Comparison of ENCODE assay signal across 11 cellular contexts in the genomic region with DNA sequence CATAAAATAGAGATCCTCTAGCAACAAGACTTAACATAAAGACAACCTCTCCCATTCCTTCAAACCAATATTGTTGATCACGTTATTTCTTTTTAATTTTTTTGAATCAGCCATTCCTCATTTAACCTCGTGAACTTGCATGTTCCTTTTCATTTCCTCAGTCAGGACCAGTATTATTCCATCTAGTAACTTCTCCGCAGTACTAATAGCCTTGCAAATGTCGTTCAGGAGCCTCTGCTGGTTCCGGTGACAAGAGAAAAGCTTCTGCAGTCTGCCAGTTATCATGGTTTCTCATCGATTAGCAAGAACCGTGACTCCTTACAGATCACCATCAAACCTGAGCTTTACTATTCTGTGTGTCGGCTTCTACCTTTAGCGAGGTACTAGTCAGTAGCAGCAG. TPM values are rescaled to one million over a fixed set of nuclear protein-coding genes. Genes with fewer than 3 reads are reported as not detected.
DNase-seq lines count a peak whose midpoint lies in the region; ATAC-seq and TF ChIP-seq lines count a peak whose summit lies in the region.
"Had no signal": no experiment of that assay in that cellular context is flagged by ENCODE, and none has a peak within 500 bp of the region (broad histone marks: within the 10 kb centered on the region; RNA-seq: fewer than 3 reads in every experiment).

No MANE protein-coding gene starts in this region.

- H3K27me3 ChIP-seq in cardiac muscle cell (no peaks in the 10 kb centered on the region), colonic mucosa (no peaks in the 10 kb centered on the region), mesendoderm (ENCODE audit: insufficient read depth, low read length, poor library complexity) (no peaks in the 10 kb centered on the region), upper lobe of right lung (no peaks in the 10 kb centered on the region)
- H3K27me3 ChIP-seq: pancreas had no signal

- peaks cover 26% of the 10 kb centered on the region for H3K4me1 ChIP-seq in cardiac muscle cell (ENCODE audit: low read depth)
- no peaks in the 10 kb centered on the region for H3K4me1 ChIP-seq in colonic mucosa
- peaks cover 2% of the 10 kb centered on the region for H3K4me1 ChIP-seq in mesendoderm (ENCODE audit: control insufficient read depth, low read depth, low read length)
- H3K4me1 ChIP-seq in upper lobe of right lung, result peaks cover 24% of the 10 kb centered on the region

- H3K27ac ChIP-seq in cardiac muscle cell (no peak overlapping the region), colonic mucosa (peak overlapping the region; percentile 94), mesendoderm (ENCODE audit: low read depth, low read length) (peak overlapping the region; percentile 20), upper lobe of right lung (peak overlapping the region; percentile 85)

- H4K8ac ChIP-seq in mesendoderm (ENCODE audit: low read depth, low read length), result no peak overlapping the region

- H3K9ac ChIP-seq in colonic mucosa (ENCODE audit: low read depth in 2 of 2, low read length in 2 of 2), result peak overlapping the region in 1 of 2 donors; percentile 74
- H3K9ac ChIP-seq in mesendoderm (ENCODE audit: low read length), result peak overlapping the region; percentile 62

- H3K27ac Mint-ChIP-seq in stimulated activated effector memory CD8-positive, alpha-beta T cell treated with anti-CD3 and anti-CD28 coated beads, Interleukin-12 subunit alpha, Interleukin-12 subunit beta, amount 100 ng/mL, for 72 hours, result no peak overlapping the region
- no peak overlapping the region for H3K27ac Mint-ChIP-seq in activated CD4-positive, alpha-beta memory T cell treated with anti-CD3 and anti-CD28 coated beads, Interleukin-2, amount 10 ng/mL, durations not matched to agents 7 days and 5 days
- H3K27ac Mint-ChIP-seq: effector memory CD8-positive, alpha-beta T cell had no signal

- peak overlapping the region; percentile 16 for H3K4me2 ChIP-seq in mesendoderm (ENCODE audit: low read length)

- H3K4me1 Mint-ChIP-seq in stimulated activated effector memory CD8-positive, alpha-beta T cell treated with anti-CD3 and anti-CD28 coated beads, Interleukin-12 subunit alpha, Interleukin-12 subunit beta, amount 100 ng/mL, for 72 hours, result peaks cover 23% of the 10 kb centered on the region
- H3K4me1 Mint-ChIP-seq in activated CD4-positive, alpha-beta memory T cell treated with anti-CD3 and anti-CD28 coated beads, Interleukin-2, amount 10 ng/mL, durations not matched to agents 7 days and 5 days, result peaks cover 25% of the 10 kb centered on the region

- H3K79me1 ChIP-seq in mesendoderm (ENCODE audit: low read length), result no peaks in the 10 kb centered on the region

- H2BK15ac ChIP-seq in mesendoderm (replicated peaks; ENCODE audit: low read depth), result no peak overlapping the region

- WGBS in mesendoderm (ENCODE audit: extremely low coverage, insufficient coverage, low lambda C conversion rate), result no CpG with 5 or more reads among the region's 9 CpGs

- no peak overlapping the region for H2BK120ac ChIP-seq in mesendoderm (ENCODE audit: low read depth, low read length)

- POLR2A ChIA-PET in activated CD4-positive, alpha-beta memory T cell treated with anti-CD3 and anti-CD28 coated beads, Interleukin-2, amount 10 ng/mL, durations not matched to agents 7 days and 5 days (lab: Charles Lee), result interaction anchor here (1.9 kb wide), 1 partner anchor 10 kb away, joined by 6 read pairs; no protein-coding TSS in a partner anchor

- intact Hi-C loops in left ventricle myocardium superior (cut with micrococcal nuclease), result no loop called here
- intact Hi-C loops in colonic mucosa (cut with DNase I), result no loop called here
- intact Hi-C loops in upper lobe of right lung (cut with DNase I), result no loop called here

- no peak overlapping the region for H2AK5ac ChIP-seq in mesendoderm (ENCODE audit: low read length)

- H3K4me3 ChIP-seq in cardiac muscle cell (peak overlapping the region; percentile 2), colonic mucosa (peak overlapping the region; percentile 90), mesendoderm (ENCODE audit: low read length) (no peak overlapping the region), upper lobe of right lung (peak overlapping the region; percentile 93)

- no peak overlapping the region for H2BK5ac ChIP-seq in mesendoderm (ENCODE audit: low read length)

- H3K4ac ChIP-seq in mesendoderm (ENCODE audit: low read depth, low read length), result no peak overlapping the region

- peak overlapping the region; percentile 34 for H3K18ac ChIP-seq in mesendoderm (ENCODE audit: low read length)

- H3K36me3 ChIP-seq in cardiac muscle cell (no peaks in the 10 kb centered on the region), colonic mucosa (no peaks in the 10 kb centered on the region), mesendoderm (ENCODE audit: control insufficient read depth, insufficient read depth, low read length) (no peaks in the 10 kb centered on the region), upper lobe of right lung (no peaks in the 10 kb centered on the region)
- H3K36me3 ChIP-seq: pancreas had no signal

- TF ChIP-seq CTCF in cardiac muscle cell (IDR thresholded peaks at IDR 0.05; ENCODE audit: low read depth, low read length), result no peak
- no peak for TF ChIP-seq CTCF in colonic mucosa (IDR thresholded peaks at IDR 0.05)
- TF ChIP-seq CTCF in upper lobe of right lung (IDR thresholded peaks at IDR 0.05), result no peak

- peaks cover 66% of the 10 kb centered on the region for H3K79me2 ChIP-seq in mesendoderm (ENCODE audit: control insufficient read depth, insufficient read depth, low read length)

- no peaks in the 10 kb centered on the region for H3K9me3 ChIP-seq in cardiac muscle cell (ENCODE audit: low read depth)
- no peaks in the 10 kb centered on the region for H3K9me3 ChIP-seq in colonic mucosa
- no peaks in the 10 kb centered on the region for H3K9me3 ChIP-seq in upper lobe of right lung
- H3K9me3 ChIP-seq: pancreas had no signal

- ATAC-seq in left ventricle myocardium superior, result no peak
- ATAC-seq in upper lobe of right lung, result no peak
- ATAC-seq in stimulated activated effector memory CD8-positive, alpha-beta T cell treated with anti-CD3 and anti-CD28 coated beads, Interleukin-12 subunit alpha, Interleukin-12 subunit beta, amount 100 ng/mL, for 72 hours, result no peak
- no peak for ATAC-seq in GM18861 (IDR thresholded peaks at IDR 0.05; ENCODE audit: unreplicated experiment)
- ATAC-seq: effector memory CD8-positive, alpha-beta T cell; pancreas had no signal

- no peak overlapping the region for H3K4me3 Mint-ChIP-seq in stimulated activated effector memory CD8-positive, alpha-beta T cell treated with anti-CD3 and anti-CD28 coated beads, Interleukin-12 subunit alpha, Interleukin-12 subunit beta, amount 100 ng/mL, for 72 hours
- H3K4me3 Mint-ChIP-seq in activated CD4-positive, alpha-beta memory T cell treated with anti-CD3 and anti-CD28 coated beads, Interleukin-2, amount 10 ng/mL, durations not matched to agents 7 days and 5 days, result no peak overlapping the region
- H3K4me3 Mint-ChIP-seq: effector memory CD8-positive, alpha-beta T cell had no signal

- H3K36me3 Mint-ChIP-seq in stimulated activated effector memory CD8-positive, alpha-beta T cell treated with anti-CD3 and anti-CD28 coated beads, Interleukin-12 subunit alpha, Interleukin-12 subunit beta, amount 100 ng/mL, for 72 hours, result no peaks in the 10 kb centered on the region
- H3K36me3 Mint-ChIP-seq in activated CD4-positive, alpha-beta memory T cell treated with anti-CD3 and anti-CD28 coated beads, Interleukin-2, amount 10 ng/mL, durations not matched to agents 7 days and 5 days (ENCODE audit: low read depth), result no peaks in the 10 kb centered on the region

- no peak overlapping the region for H4K5ac ChIP-seq in mesendoderm (ENCODE audit: low read length)

- H3K23ac ChIP-seq in mesendoderm (ENCODE audit: low read length), result no peak overlapping the region

- H3K27me3 Mint-ChIP-seq in activated CD4-positive, alpha-beta memory T cell treated with anti-CD3 and anti-CD28 coated beads, Interleukin-2, amount 10 ng/mL, durations not matched to agents 7 days and 5 days, result peaks cover 9% of the 10 kb centered on the region

- CTCF ChIA-PET in activated CD4-positive, alpha-beta memory T cell treated with anti-CD3 and anti-CD28 coated beads, Interleukin-2, amount 10 ng/mL, durations not matched to agents 7 days and 5 days (lab: Charles Lee), result interaction anchor here (0.8 to 2.3 kb wide), 5 partner anchors 37 to 293 kb away, joined by 3 to 13 read pairs (median 3); no protein-coding TSS in a partner anchor

- DNase-seq in cardiac muscle cell (ENCODE audit: low read depth in 1 of 2, low spot score in 1 of 2) (no peak), left ventricle myocardium superior (no peak), colonic mucosa (no peak), mesendoderm (peak; percentile 68), upper lobe of right lung (no peak)
- DNase-seq in stimulated activated effector memory CD8-positive, alpha-beta T cell treated with anti-CD3 and anti-CD28 coated beads, Interleukin-12 subunit alpha, Interleukin-12 subunit beta, amount 100 ng/mL, for 72 hours (ENCODE audit: low spot score in 2 of 2), result no peak
- no peak for DNase-seq in activated CD4-positive, alpha-beta memory T cell treated with anti-CD3 and anti-CD28 coated beads, Interleukin-2, amount 10 ng/mL, durations not matched to agents 7 days and 5 days
- DNase-seq: effector memory CD8-positive, alpha-beta T cell; Karpas-422; pancreas had no signal

- H3K9me3 Mint-ChIP-seq in stimulated activated effector memory CD8-positive, alpha-beta T cell treated with anti-CD3 and anti-CD28 coated beads, Interleukin-12 subunit alpha, Interleukin-12 subunit beta, amount 100 ng/mL, for 72 hours, result no peaks in the 10 kb centered on the region
- H3K9me3 Mint-ChIP-seq in activated CD4-positive, alpha-beta memory T cell treated with anti-CD3 and anti-CD28 coated beads, Interleukin-2, amount 10 ng/mL, durations not matched to agents 7 days and 5 days, result no peaks in the 10 kb centered on the region
- H3K9me3 Mint-ChIP-seq: effector memory CD8-positive, alpha-beta T cell had no signal

- peak overlapping the region; percentile 71 for H3K56ac ChIP-seq in mesendoderm (ENCODE audit: low read length)

RNA-seq across cellular contexts. Expression of gene APP, which starts 3.0 kb away (rescaled TPM):
- total RNA-seq in cardiac muscle cell, result 232 and 359 TPM in 2 replicates
- 31.8 and 34.0 TPM in 2 replicates for polyA plus RNA-seq in cardiac muscle cell
- 356 TPM for total RNA-seq in left ventricle myocardium superior
- total RNA-seq in colonic mucosa, result 100 to 1,000 TPM; 506 to 721 TPM
- 355 TPM for polyA plus RNA-seq in mesendoderm (2013, experiment 1 of 2)
- polyA plus RNA-seq in mesendoderm (2013, experiment 2 of 2), result 363 TPM
- total RNA-seq in upper lobe of right lung, result 480 TPM
- total RNA-seq in activated CD4-positive, alpha-beta memory T cell treated with anti-CD3 and anti-CD28 coated beads, Interleukin-2, amount 10 ng/mL, durations not matched to agents 7 days and 5 days, result 10 to 100 TPM; 25.5 to 29.9 TPM
